ENCODE assay signal across 8 cellular contexts in the genomic region with DNA sequence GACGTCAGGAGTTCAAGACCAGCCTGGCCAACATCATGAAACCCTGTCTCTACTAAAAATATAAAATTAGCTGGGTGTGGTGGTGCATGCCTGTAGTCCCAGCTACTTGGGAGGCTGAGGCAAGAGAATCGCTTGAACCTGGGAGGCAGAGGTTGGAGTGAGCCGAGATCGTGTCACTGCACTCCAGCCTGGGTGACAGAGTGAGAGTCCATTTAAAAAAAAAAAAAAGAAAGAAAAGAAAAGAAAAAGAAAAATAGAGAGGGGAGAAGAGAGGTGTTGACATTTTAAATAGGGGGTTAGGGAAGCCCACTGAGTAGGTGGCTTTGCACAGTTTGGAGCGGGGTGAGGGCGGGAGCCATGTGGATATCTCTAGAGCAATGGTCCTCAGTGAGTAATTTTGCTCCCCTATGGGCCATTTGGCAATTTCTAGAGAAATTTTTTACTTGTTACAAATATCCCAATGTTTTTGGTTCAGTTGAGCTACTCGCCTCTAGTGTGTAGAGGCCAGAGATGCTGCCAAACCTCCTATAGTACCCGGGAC. TPM values are rescaled to one million over a fixed set of nuclear protein-coding genes. Genes with fewer than 3 reads are reported as not detected.
"Had no signal": no experiment of that assay in that cellular context is flagged by ENCODE, and none has a peak within 500 bp of the region (broad histone marks: within the 10 kb centered on the region; RNA-seq: fewer than 3 reads in every experiment).

No MANE protein-coding gene starts in this region.

RNA-seq across cellular contexts. Expression of a gene that starts 2.7 kb away (rescaled TPM):
- total RNA-seq: activated CD8-positive, alpha-beta T cell treated with anti-CD3 and anti-CD28 coated beads, Interleukin-2, amount 10 ng/mL, durations not matched to agents 7 days and 5 days; activated naive CD8-positive, alpha-beta T cell treated with anti-CD3 and anti-CD28 coated beads, Interleukin-2, amount 10 ng/mL, durations not matched to agents 7 days and 5 days; NCI-H460; OCI-LY7; T-helper 17 cell had no signal

RNA-seq across cellular contexts. Expression of a gene that starts 16.4 kb away (rescaled TPM):
- total RNA-seq: NCI-H460, OCI-LY7, RPMI7951, T-helper 17 cell had no signal

RNA-seq across cellular contexts. Expression of a gene that starts 29.6 kb away (rescaled TPM):
- total RNA-seq: activated naive CD8-positive, alpha-beta T cell treated with anti-CD3 and anti-CD28 coated beads, Interleukin-2, amount 10 ng/mL, durations not matched to agents 7 days and 5 days; NCI-H460; OCI-LY7; RPMI7951; T-helper 17 cell; WTC11 had no signal
- polyA plus RNA-seq: aorta had no signal
